ENCODE assay signal across 15 cellular contexts in genomic region chr2:5479265-5479928, GRCh38.
DNase-seq lines count a peak whose midpoint lies in the region; ATAC-seq, FAIRE-seq and TF ChIP-seq lines count a peak whose summit lies in the region.
"Had no signal": no experiment of that assay in that cellular context is flagged by ENCODE, and none has a peak within 500 bp of the region (broad histone marks: within the 10 kb centered on the region; RNA-seq: fewer than 3 reads in every experiment).

No MANE protein-coding gene starts in this region.

- TF ChIP-seq CTCF in astrocyte (IDR thresholded peaks at IDR 0.05; ENCODE audit: insufficient read depth, low read depth, low read length) (no peak), nephron progenitor cell (IDR thresholded peaks at IDR 0.05) (no peak)

- no peaks in the 10 kb centered on the region for H3K36me3 ChIP-seq in HUES48 (ENCODE audit: control insufficient read depth, insufficient read depth, low read length)
- H3K36me3 ChIP-seq in astrocyte (ENCODE audit: insufficient read depth, low read length) = no peaks in the 10 kb centered on the region
- H3K36me3 ChIP-seq: upper lobe of left lung had no signal

- H3K36me3 Mint-ChIP-seq in astrocyte (ENCODE audit: low read depth, unreplicated experiment) (no peaks in the 10 kb centered on the region), nephron progenitor cell (ENCODE audit: low read depth) (peaks cover 5% of the 10 kb centered on the region)

- H3K4me1 Mint-ChIP-seq in astrocyte (ENCODE audit: low read depth, unreplicated experiment) (no peaks in the 10 kb centered on the region), nephron progenitor cell (peaks cover 61% of the 10 kb centered on the region)

- no peak overlapping the region for H3K4me3 Mint-ChIP-seq in astrocyte (ENCODE audit: unreplicated experiment)
- peak overlapping the region; percentile 30 for H3K4me3 Mint-ChIP-seq in nephron progenitor cell

- H3K9me3 Mint-ChIP-seq in astrocyte (ENCODE audit: unreplicated experiment) (no peaks in the 10 kb centered on the region), nephron progenitor cell (peaks cover 11% of the 10 kb centered on the region)

- DNase-seq in NCI-H526 (lab: John Stamatoyannopoulos, UW) (peak; percentile 20 to 30), NCI-H526 treated with DMSO at 0.1 percent for 48 hours (lab: John Stamatoyannopoulos, UW) (no peak), astrocyte (ENCODE audit: low read depth) (no peak), nephron progenitor cell (no peak), KBM-7 (no peak)
- DNase-seq in stimulated activated CD4-positive, alpha-beta T cell treated with anti-CD3 and anti-CD28 coated beads, Interleukin-1b, Interleukin-23, amount 100 ng/mL, for 48 hours = no peak
- DNase-seq: activated naive CD4-positive, alpha-beta T cell treated with Interleukin-2 at 50 U/mL for 16 hours; KG1; mammary epithelial cell; NCI-H2029 treated with DMSO at 0.1 percent for 48 hours; PC-9; upper lobe of left lung had no signal

- no peaks in the 10 kb centered on the region for H4K20me1 ChIP-seq in astrocyte (ENCODE audit: insufficient read depth, low read length)

- no peaks in the 10 kb centered on the region for H3K27me3 ChIP-seq in HUES48 (ENCODE audit: control insufficient read depth, insufficient read depth, low read length)
- no peaks in the 10 kb centered on the region for H3K27me3 ChIP-seq in astrocyte (ENCODE audit: insufficient read depth, low read length)
- H3K27me3 ChIP-seq: upper lobe of left lung had no signal

- H3K27ac Mint-ChIP-seq in astrocyte (ENCODE audit: unreplicated experiment) = no peak overlapping the region
- H3K27ac Mint-ChIP-seq in nephron progenitor cell = no peak overlapping the region

- no peak for ATAC-seq in GM19035 (IDR thresholded peaks at IDR 0.05; ENCODE audit: unreplicated experiment)

- H3K27ac ChIP-seq in HUES48 (ENCODE audit: low read depth, low read length) (peak overlapping the region; percentile 59), astrocyte (ENCODE audit: low read depth, low read length) (no peak overlapping the region)
- H3K27ac ChIP-seq: epithelial cell of prostate, PC-9, upper lobe of left lung had no signal

- no peaks in the 10 kb centered on the region for H3K79me2 ChIP-seq in astrocyte (ENCODE audit: insufficient read depth, low read length)

- FAIRE-seq in astrocyte (lab: Jason Lieb, UNC) = no peak

- no peak overlapping the region for H3K9ac ChIP-seq in HUES48 (ENCODE audit: low read depth, low read length)
- no peak overlapping the region for H3K9ac ChIP-seq in astrocyte (ENCODE audit: low read length)

- H3K27me3 Mint-ChIP-seq in astrocyte (ENCODE audit: low read depth, unreplicated experiment) = no peaks in the 10 kb centered on the region
- no peaks in the 10 kb centered on the region for H3K27me3 Mint-ChIP-seq in nephron progenitor cell (ENCODE audit: low read depth, poor library complexity)

- H3K9me3 ChIP-seq in HUES48 (ENCODE audit: control insufficient read depth, insufficient read depth, low read length) (no peaks in the 10 kb centered on the region), astrocyte (ENCODE audit: insufficient read depth, low read depth, low read length) (no peaks in the 10 kb centered on the region)
- H3K9me3 ChIP-seq: upper lobe of left lung had no signal

- peak overlapping the region; percentile 68 for H3K4me2 ChIP-seq in astrocyte (ENCODE audit: low read length)
- H3K4me2 ChIP-seq: PC-9 had no signal

- 0 out of 2 replicates have a peak overlapping the region, but pooled peaks have one; percentile 2 for H3K4me3 ChIP-seq in HUES48 (ENCODE audit: low read depth, low read length)
- H3K4me3 ChIP-seq in astrocyte (ENCODE audit: insufficient read depth, low read depth, low read length) = peak overlapping the region; percentile 37
- H3K4me3 ChIP-seq: PC-9, upper lobe of left lung had no signal

- H3K4me1 ChIP-seq in HUES48 (ENCODE audit: control insufficient read depth, insufficient read depth, low read length) (peaks cover 33% of the 10 kb centered on the region), astrocyte (ENCODE audit: insufficient read depth, low read length) (peaks cover 8% of the 10 kb centered on the region)
- H3K4me1 ChIP-seq: upper lobe of left lung had no signal

- in situ Hi-C loops in KBM-7 (cut with MboI; ENCODE audit: low pct_unique_long_range_greater_than_20kb, low sequenced_read_pairs) = no loop called here

- peak overlapping the region; percentile 55 for H2AFZ ChIP-seq in astrocyte (ENCODE audit: low read depth, low read length)
- H2AFZ ChIP-seq: PC-9 had no signal

Comparison
In these comparisons a context has a peak if more than half of its experiments do, and no peak if none do; other contexts are left out.
1. DNase-seq: peak in NCI-H526 (2 of 2); none in NCI-H526 treated with DMSO at 0.1 percent for 48 hours (single experiment), astrocyte (single experiment), nephron progenitor cell (single experiment), KBM-7 (single experiment) and stimulated activated CD4-positive, alpha-beta T cell treated with anti-CD3 and anti-CD28 coated beads, Interleukin-1b, Interleukin-23, amount 100 ng/mL, for 48 hours (single experiment).